17 cellular contexts compared by ENCODE assay signal in genomic region chr4:15349426-15349825, GRCh38.
DNase-seq lines count a peak whose midpoint lies in the region; ATAC-seq, FAIRE-seq and TF ChIP-seq lines count a peak whose summit lies in the region.
"Had no signal": no experiment of that assay in that cellular context is flagged by ENCODE, and none has a peak within 500 bp of the region (broad histone marks: within the 10 kb centered on the region; RNA-seq: fewer than 3 reads in every experiment).

No MANE protein-coding gene starts in this region.

- intact Hi-C loops in A673 (cut with micrococcal nuclease; ENCODE audit: unreplicated experiment) = no loop called here
- intact Hi-C loops in IMR-90 (cut with micrococcal nuclease) = no loop called here
- intact Hi-C loops in GM12878 (cut with micrococcal nuclease; ENCODE audit: unreplicated experiment) = no loop called here
- intact Hi-C loops in testis (cut with DNase I; ENCODE audit: low total_unique reads) = no loop called here
- intact Hi-C loops in ovary (cut with DNase I) = no loop called here

- H3K56ac ChIP-seq in IMR-90 (ENCODE audit: extremely low read depth, insufficient read depth, low read length) = no peak overlapping the region

- TF ChIP-seq CTCF in A673 (conservative IDR thresholded peaks at IDR 0.05; ENCODE audit: low read depth, low read length) = no peak
- TF ChIP-seq CTCF in IMR-90 (conservative IDR thresholded peaks at IDR 0.05; ENCODE audit: low read depth, low read length) = no peak
- no peak for TF ChIP-seq CTCF in GM12878 (IDR thresholded peaks at IDR 0.05 in 2 of 3, conservative IDR thresholded peaks at IDR 0.05 in 1 of 3; ENCODE audit: control insufficient read depth in 2 of 3, extremely low read depth in 1 of 3, insufficient read depth in 1 of 3, low read depth in 3 of 3, low read length in 3 of 3)
- no peak for TF ChIP-seq CTCF in testis (IDR thresholded peaks at IDR 0.05)
- TF ChIP-seq CTCF in ovary (IDR thresholded peaks at IDR 0.05) = no peak

- H3K79me2 ChIP-seq in GM12878 (ENCODE audit: control insufficient read depth, insufficient read depth, low read length) = no peaks in the 10 kb centered on the region

- no peak for FAIRE-seq in GM12878 (lab: Jason Lieb, UNC)
- FAIRE-seq: H54, RCC 7860 had no signal

- H3K4me1 ChIP-seq in A673 (ENCODE audit: insufficient read depth, low read length, poor library complexity, severe bottlenecking) = peaks cover 24% of the 10 kb centered on the region
- peaks cover 9% of the 10 kb centered on the region for H3K4me1 ChIP-seq in IMR-90 (ENCODE audit: control insufficient read depth, insufficient read depth, low read length)
- H3K4me1 ChIP-seq in GM12878 (ENCODE audit: control insufficient read depth, insufficient read depth, low read length) = no peaks in the 10 kb centered on the region
- peaks cover 0 to 14% of the 10 kb centered on the region in 2 donors for H3K4me1 ChIP-seq in neuronal stem cell (ENCODE audit: control insufficient read depth in 2 of 2, insufficient read depth in 1 of 2, low read depth in 1 of 2, low read length in 2 of 2)
- H3K4me1 ChIP-seq in testis = no peaks in the 10 kb centered on the region
- H3K4me1 ChIP-seq in ovary (ENCODE audit: insufficient read depth) = peaks cover 11% of the 10 kb centered on the region

- H3K4me2 ChIP-seq in IMR-90 (ENCODE audit: low read depth, low read length) (no peak overlapping the region), GM12878 (ENCODE audit: control insufficient read depth, insufficient read depth) (no peak overlapping the region), neuronal stem cell (ENCODE audit: insufficient read depth, low read length, poor library complexity, severe bottlenecking) (no peak overlapping the region)

- in situ Hi-C loops in IMR-90 (cut with MboI; ENCODE audit: low sequenced_read_pairs) (loop anchor here (25.0 kb wide), 1 partner anchor 1437 kb away; no protein-coding TSS in a partner anchor), GM12878 (cut with MboI) (no loop called here)

- RAD21 ChIA-PET in GM12878 (lab: Charles Lee; ENCODE audit: unreplicated experiment) = no interaction called here

- H3K23ac ChIP-seq in IMR-90 (ENCODE audit: low read depth, low read length) = no peak overlapping the region
- no peak overlapping the region for H3K23ac ChIP-seq in neuronal stem cell (ENCODE audit: low read depth, low read length, poor library complexity)

- no peak overlapping the region for H4K8ac ChIP-seq in IMR-90 (ENCODE audit: low read depth in 2 of 2, low read length in 2 of 2)
- H4K8ac ChIP-seq in neuronal stem cell (ENCODE audit: low read depth, low read length) = no peak overlapping the region

- H2BK120ac ChIP-seq in IMR-90 (ENCODE audit: low read depth, low read length) = no peak overlapping the region
- no peak overlapping the region for H2BK120ac ChIP-seq in neuronal stem cell (ENCODE audit: low read depth, low read length)

- POLR2A ChIA-PET in A673 (lab: Charles Lee; ENCODE audit: low non-redundant PET) (no interaction called here), IMR-90 (lab: Charles Lee; ENCODE audit: unreplicated experiment) (interaction anchor here (0.6 kb wide), 1 partner anchor 105 kb away, joined by 4 read pairs; no protein-coding TSS in a partner anchor), GM12878 (lab: Charles Lee) (no interaction called here)

- H3K27me3 ChIP-seq in A673 (replicated peaks; ENCODE audit: insufficient read depth, low read depth, low read length, poor library complexity) (no peaks in the 10 kb centered on the region), IMR-90 (ENCODE audit: control insufficient read depth, insufficient read depth, low read length) (peaks cover 16% of the 10 kb centered on the region), GM12878 (replicated peaks in 1 of 2; ENCODE audit: control insufficient read depth in 2 of 2, insufficient read depth in 2 of 2, low read length in 1 of 2) (0 out of 4 replicates have a peak, but pooled peaks cover 0 to 2% of the 10 kb centered on the region in 2 experiments), neuronal stem cell (ENCODE audit: control insufficient read depth in 3 of 3, insufficient read depth in 3 of 3, low read depth in 1 of 3, low read length in 3 of 3) (no peaks in the 10 kb centered on the region), testis (no peaks in the 10 kb centered on the region), ovary (no peaks in the 10 kb centered on the region)

- no peak overlapping the region for H2AFZ ChIP-seq in IMR-90 (replicated peaks; ENCODE audit: low read length, poor library complexity)
- no peak overlapping the region for H2AFZ ChIP-seq in GM12878 (ENCODE audit: control insufficient read depth, low read depth, low read length)
- H2AFZ ChIP-seq in neuronal stem cell (ENCODE audit: low read length) = peak overlapping the region; percentile 14

- H2BK5ac ChIP-seq in IMR-90 (ENCODE audit: low read depth, low read length, poor library complexity, severe bottlenecking) (no peak overlapping the region), neuronal stem cell (ENCODE audit: low read length) (no peak overlapping the region)

- H3K4ac ChIP-seq in IMR-90 (ENCODE audit: low read depth, low read length) (no peak overlapping the region), neuronal stem cell (ENCODE audit: low read length) (no peak overlapping the region)

- no peak overlapping the region for H3K14ac ChIP-seq in IMR-90 (replicated peaks; ENCODE audit: low read depth, low read length)
- no peak overlapping the region for H3K14ac ChIP-seq in neuronal stem cell (ENCODE audit: low read length)

- WGBS in IMR-90 (ENCODE audit: extremely low coverage in 2 of 2, insufficient read length in 1 of 2), 2 experiments = no CpG with 5 or more reads among the region's 2 CpGs
- 0% methylated on average over 2 of the region's 2 CpGs for WGBS in GM12878 (ENCODE audit: insufficient coverage, insufficient replicate concordance, low lambda C conversion rate, missing lambda C conversion rate)
- WGBS in neuronal stem cell (ENCODE audit: extremely low coverage in 2 of 2, insufficient read length in 2 of 2, insufficient replicate concordance in 1 of 2), 2 donors = no CpG with 5 or more reads among the region's 2 CpGs
- 25 to 41% methylated on average over 2 of the region's 2 CpGs for WGBS in testis, 2 donors
- WGBS in ovary, 3 donors = 3 to 20% (median 11%) methylated on average over 2 of the region's 2 CpGs

- TF ChIP-seq EP300 in GM12878 (IDR thresholded peaks at IDR 0.05; ENCODE audit: borderline replicate concordance in 1 of 2, control insufficient read depth in 1 of 2, low read depth in 2 of 2, low read length in 2 of 2) (no peak), ovary (IDR thresholded peaks at IDR 0.05) (no peak)

- BruUV-seq in A673 (replicated peaks; lab: Mats Ljungman, UMichigan) (no TSS peak), IMR-90 (replicated peaks; lab: Mats Ljungman, UMichigan) (no TSS peak), GM12878 (replicated peaks; lab: Mats Ljungman, UMichigan) (no TSS peak)

- H3K27ac ChIP-seq in A673 (ENCODE audit: low read depth, low read length, poor library complexity, severe bottlenecking) = peak overlapping the region; percentile 26
- H3K27ac ChIP-seq in IMR-90 (ENCODE audit: insufficient read depth, low read length) = no peak overlapping the region
- H3K27ac ChIP-seq in GM12878 (ENCODE audit: control insufficient read depth, insufficient read depth) = no peak overlapping the region
- no peak overlapping the region for H3K27ac ChIP-seq in neuronal stem cell (replicated peaks; ENCODE audit: low read length)
- no peak overlapping the region for H3K27ac ChIP-seq in testis
- H3K27ac ChIP-seq in ovary = peak overlapping the region in 1 of 2 donors; percentile 16

- H3K18ac ChIP-seq in IMR-90 (ENCODE audit: low read depth, low read length) (no peak overlapping the region), neuronal stem cell (ENCODE audit: low read length) (no peak overlapping the region)

- H2BK15ac ChIP-seq in IMR-90 (ENCODE audit: low read depth, low read length) (no peak overlapping the region), neuronal stem cell (ENCODE audit: low read length) (no peak overlapping the region)

- H4K91ac ChIP-seq in IMR-90 (ENCODE audit: insufficient read depth, low read depth, low read length) (no peak overlapping the region), neuronal stem cell (ENCODE audit: low read depth, low read length, poor library complexity) (no peak overlapping the region)

- peak overlapping the region; percentile 13 for H3K4me3 ChIP-seq in A673 (ENCODE audit: low read depth, low read length, poor library complexity, severe bottlenecking)
- no peak overlapping the region for H3K4me3 ChIP-seq in IMR-90 (ENCODE audit: insufficient read depth, low read depth, low read length)
- H3K4me3 ChIP-seq in GM12878 = no peak overlapping the region
- H3K4me3 ChIP-seq in neuronal stem cell (ENCODE audit: low read length in 2 of 2) = no peak overlapping the region
- no peak overlapping the region for H3K4me3 ChIP-seq in testis
- no peak overlapping the region for H3K4me3 ChIP-seq in ovary

- ATAC-seq in IMR-90 (ENCODE audit: low read depth) = no peak
- ATAC-seq in GM12878 = 0 out of 3 replicates have a peak, but pooled peaks have one; percentile 23
- ATAC-seq in GM18502 (IDR thresholded peaks at IDR 0.05; ENCODE audit: poor library complexity, unreplicated experiment) = no peak
- ATAC-seq: T-cell had no signal

- no peaks in the 10 kb centered on the region for H3K9me3 ChIP-seq in A673 (ENCODE audit: low read depth, low read length, poor library complexity, severe bottlenecking)
- H3K9me3 ChIP-seq in IMR-90 (ENCODE audit: control insufficient read depth, insufficient read depth, low read length) = no peaks in the 10 kb centered on the region
- no peaks in the 10 kb centered on the region for H3K9me3 ChIP-seq in GM12878 (replicated peaks; ENCODE audit: control insufficient read depth, insufficient read depth, low read length)
- no peaks in the 10 kb centered on the region for H3K9me3 ChIP-seq in neuronal stem cell (replicated peaks in 1 of 2; ENCODE audit: control insufficient read depth in 2 of 2, insufficient read depth in 1 of 2, low read depth in 1 of 2, low read length in 2 of 2)
- no peaks in the 10 kb centered on the region for H3K9me3 ChIP-seq in testis
- no peaks in the 10 kb centered on the region for H3K9me3 ChIP-seq in ovary

- TF ChIP-seq RAD21 in IMR-90 (IDR thresholded peaks at IDR 0.05; ENCODE audit: low read length) = no peak
- no peak for TF ChIP-seq RAD21 in GM12878 (IDR thresholded peaks at IDR 0.05; ENCODE audit: insufficient read depth, low read depth, low read length)

- CTCF ChIA-PET in A673 (lab: Charles Lee) = no interaction called here
- CTCF ChIA-PET in IMR-90 (lab: Yijun Ruan, JAX) = no interaction called here
- CTCF ChIA-PET in GM12878 (lab: Yijun Ruan, JAX) = no interaction called here

- dilution Hi-C loops in IMR-90 (cut with HindIII; ENCODE audit: low sequenced_read_pairs, unreplicated experiment) = no loop called here

- H3K36me3 ChIP-seq in A673 (ENCODE audit: insufficient read depth, low read length, poor library complexity, severe bottlenecking) (no peaks in the 10 kb centered on the region), IMR-90 (ENCODE audit: control insufficient read depth, insufficient read depth, low read length) (no peaks in the 10 kb centered on the region), GM12878 (ENCODE audit: control insufficient read depth in 2 of 2, insufficient read depth in 2 of 2, low read length in 1 of 2) (no peaks in the 10 kb centered on the region), neuronal stem cell (replicated peaks in 1 of 2; ENCODE audit: control insufficient read depth in 2 of 2, insufficient read depth in 2 of 2, low read length in 2 of 2) (no peaks in the 10 kb centered on the region), testis (ENCODE audit: low read depth, missing control alignments) (no peaks in the 10 kb centered on the region), ovary (no peaks in the 10 kb centered on the region)

- H4K5ac ChIP-seq in IMR-90 (ENCODE audit: low read depth, low read length) = 0 out of 2 replicates have a peak overlapping the region, but pooled peaks have one; percentile 19

- H3K9me1 ChIP-seq in IMR-90 (ENCODE audit: insufficient read depth, low read length) = peaks cover 3% of the 10 kb centered on the region

- H2BK12ac ChIP-seq in neuronal stem cell (ENCODE audit: low read length) = no peak overlapping the region

- H2BK20ac ChIP-seq in IMR-90 (ENCODE audit: low read depth, low read length) = no peak overlapping the region

- no peaks in the 10 kb centered on the region for H4K20me1 ChIP-seq in IMR-90 (ENCODE audit: insufficient read depth, low read length)
- H4K20me1 ChIP-seq in GM12878 (ENCODE audit: control insufficient read depth, insufficient read depth) = no peaks in the 10 kb centered on the region

- H3K79me1 ChIP-seq in IMR-90 (ENCODE audit: low read depth in 1 of 2, low read length in 2 of 2) (no peaks in the 10 kb centered on the region), neuronal stem cell (ENCODE audit: low read depth, low read length) (no peaks in the 10 kb centered on the region)

- no peak overlapping the region for H2AK9ac ChIP-seq in IMR-90 (replicated peaks; ENCODE audit: low read depth, low read length, poor library complexity)

- H3K9ac ChIP-seq in IMR-90 (ENCODE audit: low read depth, low read length) = no peak overlapping the region
- H3K9ac ChIP-seq in GM12878 (ENCODE audit: control insufficient read depth, insufficient read depth, low read length) = no peak overlapping the region
- H3K9ac ChIP-seq in neuronal stem cell (ENCODE audit: low read depth, low read length, poor library complexity) = no peak overlapping the region

- SMC1A ChIA-PET in GM12878 (lab: Charles Lee; ENCODE audit: uncharacterized antibody, unreplicated experiment) = interaction anchor here (0.6 kb wide), 1 partner anchor 144 kb away, joined by 3 read pairs; no protein-coding TSS in a partner anchor

- DNase-seq in A673 (ENCODE audit: low spot score) = peak; percentile 81
- DNase-seq in IMR-90 = no peak
- DNase-seq in GM12878 (ENCODE audit: low read depth, low spot score) = no peak
- no peak for DNase-seq in neuronal stem cell (ENCODE audit: low spot score)
- no peak for DNase-seq in testis
- DNase-seq in ovary = no peak
- no peak for DNase-seq in GF-D8 (lab: John Stamatoyannopoulos, UW)
- DNase-seq: activated B cell treated with CpG ODN at 0.5 μM for 24 hours; activated CD8-positive, alpha-beta memory T cell treated with anti-CD3 and anti-CD28 coated beads, Interleukin-2, amount 50 U/mL, for 4 hours; KG1; NCI-H1694; NCI-H446 treated with DMSO at 0.1 percent for 48 hours; stimulated activated CD4-positive, alpha-beta T cell treated with anti-CD3 and anti-CD28 coated beads, Interleukin-2, amount 100 ng/mL, for 48 hours; T-cell had no signal

- H2AK5ac ChIP-seq in IMR-90 (ENCODE audit: low read depth, low read length) (no peak overlapping the region), neuronal stem cell (ENCODE audit: low read depth, low read length) (no peak overlapping the region)

- TF ChIP-seq POLR2A in IMR-90 (IDR thresholded peaks at IDR 0.05; ENCODE audit: low read depth, low read length) (no peak), GM12878 (IDR thresholded peaks at IDR 0.05; ENCODE audit: low read depth, low read length) (no peak), testis (IDR thresholded peaks at IDR 0.05) (no peak), ovary (IDR thresholded peaks at IDR 0.05) (no peak)
